Comparison of ENCODE assay signal across 1 cellular context in the genomic region with DNA sequence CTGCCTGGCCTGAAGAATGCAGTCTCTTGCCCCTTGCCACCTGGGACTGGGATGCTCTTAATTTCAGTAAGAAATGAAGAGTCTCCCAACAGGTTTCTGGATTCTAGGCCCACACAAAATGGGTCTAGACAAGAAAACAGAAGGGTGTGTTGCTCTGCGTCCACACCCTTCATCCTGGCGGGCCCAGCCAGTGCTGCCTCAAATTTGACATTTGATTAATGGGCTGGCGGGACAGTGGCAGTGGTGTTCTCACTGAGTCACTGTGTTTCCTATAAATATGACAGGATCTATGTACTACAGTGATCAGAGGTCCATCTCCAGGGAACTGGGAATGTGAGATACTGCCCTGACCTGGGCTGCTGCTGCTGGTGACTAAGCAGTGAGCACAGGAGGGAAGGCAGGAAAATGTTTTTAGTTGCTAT.
A peak's percentile ranks its signal among the peaks of the same experiment; 100 is the strongest.
TF ChIP-seq lines count a peak whose summit lies in the region.

No MANE protein-coding gene starts in this region.

TF ChIP-seq in HepG2, 621 proteins besides CTCF, POLR2A, EP300 and RAD21 (continued from another document and continues in another):
- TF ChIP-seq, protein P1, sequence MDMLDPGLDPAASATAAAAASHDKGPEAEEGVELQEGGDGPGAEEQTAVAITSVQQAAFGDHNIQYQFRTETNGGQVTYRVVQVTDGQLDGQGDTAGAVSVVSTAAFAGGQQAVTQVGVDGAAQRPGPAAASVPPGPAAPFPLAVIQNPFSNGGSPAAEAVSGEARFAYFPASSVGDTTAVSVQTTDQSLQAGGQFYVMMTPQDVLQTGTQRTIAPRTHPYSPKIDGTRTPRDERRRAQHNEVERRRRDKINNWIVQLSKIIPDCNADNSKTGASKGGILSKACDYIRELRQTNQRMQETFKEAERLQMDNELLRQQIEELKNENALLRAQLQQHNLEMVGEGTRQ (IDR thresholded peaks at IDR 0.05; ENCODE audit: low read depth, low read length), result no peak
- TF ChIP-seq, protein P1 (CRISPR knock-in tag; IDR thresholded peaks at IDR 0.05; ENCODE audit: borderline replicate concordance), result no peak
- no peak for TF ChIP-seq RELA (CRISPR knock-in tag; IDR thresholded peaks at IDR 0.05)
- TF ChIP-seq ZMAT3 (CRISPR knock-in tag; conservative IDR thresholded peaks at IDR 0.05), result no peak
- TF ChIP-seq, protein P2, sequence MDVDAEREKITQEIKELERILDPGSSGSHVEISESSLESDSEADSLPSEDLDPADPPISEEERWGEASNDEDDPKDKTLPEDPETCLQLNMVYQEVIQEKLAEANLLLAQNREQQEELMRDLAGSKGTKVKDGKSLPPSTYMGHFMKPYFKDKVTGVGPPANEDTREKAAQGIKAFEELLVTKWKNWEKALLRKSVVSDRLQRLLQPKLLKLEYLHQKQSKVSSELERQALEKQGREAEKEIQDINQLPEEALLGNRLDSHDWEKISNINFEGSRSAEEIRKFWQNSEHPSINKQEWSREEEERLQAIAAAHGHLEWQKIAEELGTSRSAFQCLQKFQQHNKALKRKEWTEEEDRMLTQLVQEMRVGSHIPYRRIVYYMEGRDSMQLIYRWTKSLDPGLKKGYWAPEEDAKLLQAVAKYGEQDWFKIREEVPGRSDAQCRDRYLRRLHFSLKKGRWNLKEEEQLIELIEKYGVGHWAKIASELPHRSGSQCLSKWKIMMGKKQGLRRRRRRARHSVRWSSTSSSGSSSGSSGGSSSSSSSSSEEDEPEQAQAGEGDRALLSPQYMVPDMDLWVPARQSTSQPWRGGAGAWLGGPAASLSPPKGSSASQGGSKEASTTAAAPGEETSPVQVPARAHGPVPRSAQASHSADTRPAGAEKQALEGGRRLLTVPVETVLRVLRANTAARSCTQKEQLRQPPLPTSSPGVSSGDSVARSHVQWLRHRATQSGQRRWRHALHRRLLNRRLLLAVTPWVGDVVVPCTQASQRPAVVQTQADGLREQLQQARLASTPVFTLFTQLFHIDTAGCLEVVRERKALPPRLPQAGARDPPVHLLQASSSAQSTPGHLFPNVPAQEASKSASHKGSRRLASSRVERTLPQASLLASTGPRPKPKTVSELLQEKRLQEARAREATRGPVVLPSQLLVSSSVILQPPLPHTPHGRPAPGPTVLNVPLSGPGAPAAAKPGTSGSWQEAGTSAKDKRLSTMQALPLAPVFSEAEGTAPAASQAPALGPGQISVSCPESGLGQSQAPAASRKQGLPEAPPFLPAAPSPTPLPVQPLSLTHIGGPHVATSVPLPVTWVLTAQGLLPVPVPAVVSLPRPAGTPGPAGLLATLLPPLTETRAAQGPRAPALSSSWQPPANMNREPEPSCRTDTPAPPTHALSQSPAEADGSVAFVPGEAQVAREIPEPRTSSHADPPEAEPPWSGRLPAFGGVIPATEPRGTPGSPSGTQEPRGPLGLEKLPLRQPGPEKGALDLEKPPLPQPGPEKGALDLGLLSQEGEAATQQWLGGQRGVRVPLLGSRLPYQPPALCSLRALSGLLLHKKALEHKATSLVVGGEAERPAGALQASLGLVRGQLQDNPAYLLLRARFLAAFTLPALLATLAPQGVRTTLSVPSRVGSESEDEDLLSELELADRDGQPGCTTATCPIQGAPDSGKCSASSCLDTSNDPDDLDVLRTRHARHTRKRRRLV (CRISPR knock-in tag; IDR thresholded peaks at IDR 0.05), result no peak
- TF ChIP-seq, protein P3, sequence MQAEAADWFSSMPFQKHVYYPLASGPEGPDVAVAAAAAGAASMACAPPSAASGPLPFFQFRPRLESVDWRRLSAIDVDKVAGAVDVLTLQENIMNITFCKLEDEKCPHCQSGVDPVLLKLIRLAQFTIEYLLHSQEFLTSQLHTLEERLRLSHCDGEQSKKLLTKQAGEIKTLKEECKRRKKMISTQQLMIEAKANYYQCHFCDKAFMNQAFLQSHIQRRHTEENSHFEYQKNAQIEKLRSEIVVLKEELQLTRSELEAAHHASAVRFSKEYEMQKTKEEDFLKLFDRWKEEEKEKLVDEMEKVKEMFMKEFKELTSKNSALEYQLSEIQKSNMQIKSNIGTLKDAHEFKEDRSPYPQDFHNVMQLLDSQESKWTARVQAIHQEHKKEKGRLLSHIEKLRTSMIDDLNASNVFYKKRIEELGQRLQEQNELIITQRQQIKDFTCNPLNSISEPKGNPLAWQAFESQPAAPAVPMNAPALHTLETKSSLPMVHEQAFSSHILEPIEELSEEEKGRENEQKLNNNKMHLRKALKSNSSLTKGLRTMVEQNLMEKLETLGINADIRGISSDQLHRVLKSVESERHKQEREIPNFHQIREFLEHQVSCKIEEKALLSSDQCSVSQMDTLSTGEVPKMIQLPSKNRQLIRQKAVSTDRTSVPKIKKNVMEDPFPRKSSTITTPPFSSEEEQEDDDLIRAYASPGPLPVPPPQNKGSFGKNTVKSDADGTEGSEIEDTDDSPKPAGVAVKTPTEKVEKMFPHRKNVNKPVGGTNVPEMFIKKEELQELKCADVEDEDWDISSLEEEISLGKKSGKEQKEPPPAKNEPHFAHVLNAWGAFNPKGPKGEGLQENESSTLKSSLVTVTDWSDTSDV (CRISPR knock-in tag; IDR thresholded peaks at IDR 0.05), result 0 out of 2 replicates have a peak, but pooled peaks have one; percentile 1
- TF ChIP-seq ZFP82 (CRISPR knock-in tag; IDR thresholded peaks at IDR 0.05; ENCODE audit: borderline replicate concordance), result no peak
- TF ChIP-seq ZNF292 (CRISPR knock-in tag; IDR thresholded peaks at IDR 0.05; ENCODE audit: borderline replicate concordance, low read depth), result 0 out of 2 replicates have a peak, but pooled peaks have one; percentile 9
- TF ChIP-seq PCBP1 (IDR thresholded peaks at IDR 0.05; ENCODE audit: borderline replicate concordance, low read depth, low read length), result no peak
- TF ChIP-seq SP2 (CRISPR knock-in tag; IDR thresholded peaks at IDR 0.05), result no peak
- TF ChIP-seq ZNF329 (CRISPR knock-in tag; IDR thresholded peaks at IDR 0.05; ENCODE audit: low read depth), result no peak
- TF ChIP-seq, protein P4, sequence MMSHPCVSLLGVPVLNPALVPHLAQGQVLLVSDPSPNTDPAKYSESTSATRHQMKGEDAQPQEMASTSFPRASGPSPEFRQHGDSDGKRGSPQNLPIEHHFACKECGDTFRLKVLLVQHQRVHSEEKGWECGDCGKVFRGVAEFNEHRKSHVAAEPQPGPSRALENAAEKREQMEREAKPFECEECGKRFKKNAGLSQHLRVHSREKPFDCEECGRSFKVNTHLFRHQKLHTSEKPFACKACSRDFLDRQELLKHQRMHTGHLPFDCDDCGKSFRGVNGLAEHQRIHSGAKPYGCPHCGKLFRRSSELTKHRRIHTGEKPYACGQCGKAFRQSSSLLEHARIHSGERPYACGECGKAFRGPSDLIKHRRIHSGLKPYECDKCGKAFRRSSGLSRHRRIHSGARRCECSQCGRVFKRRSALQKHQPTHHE (CRISPR knock-in tag; IDR thresholded peaks at IDR 0.05; ENCODE audit: borderline replicate concordance), result peak; percentile 42; the same call in 1 of the 2 replicates
- TF ChIP-seq, protein P5, sequence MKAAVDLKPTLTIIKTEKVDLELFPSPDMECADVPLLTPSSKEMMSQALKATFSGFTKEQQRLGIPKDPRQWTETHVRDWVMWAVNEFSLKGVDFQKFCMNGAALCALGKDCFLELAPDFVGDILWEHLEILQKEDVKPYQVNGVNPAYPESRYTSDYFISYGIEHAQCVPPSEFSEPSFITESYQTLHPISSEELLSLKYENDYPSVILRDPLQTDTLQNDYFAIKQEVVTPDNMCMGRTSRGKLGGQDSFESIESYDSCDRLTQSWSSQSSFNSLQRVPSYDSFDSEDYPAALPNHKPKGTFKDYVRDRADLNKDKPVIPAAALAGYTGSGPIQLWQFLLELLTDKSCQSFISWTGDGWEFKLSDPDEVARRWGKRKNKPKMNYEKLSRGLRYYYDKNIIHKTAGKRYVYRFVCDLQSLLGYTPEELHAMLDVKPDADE (CRISPR knock-in tag; IDR thresholded peaks at IDR 0.05), result no peak
- TF ChIP-seq ZNF598 (CRISPR knock-in tag; IDR thresholded peaks at IDR 0.05; ENCODE audit: borderline replicate concordance), result no peak
- TF ChIP-seq, protein P6, sequence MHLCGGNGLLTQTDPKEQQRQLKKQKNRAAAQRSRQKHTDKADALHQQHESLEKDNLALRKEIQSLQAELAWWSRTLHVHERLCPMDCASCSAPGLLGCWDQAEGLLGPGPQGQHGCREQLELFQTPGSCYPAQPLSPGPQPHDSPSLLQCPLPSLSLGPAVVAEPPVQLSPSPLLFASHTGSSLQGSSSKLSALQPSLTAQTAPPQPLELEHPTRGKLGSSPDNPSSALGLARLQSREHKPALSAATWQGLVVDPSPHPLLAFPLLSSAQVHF (CRISPR knock-in tag; IDR thresholded peaks at IDR 0.05), result no peak
- no peak for TF ChIP-seq HHEX (CRISPR knock-in tag; IDR thresholded peaks at IDR 0.05)
- TF ChIP-seq RFX3 (CRISPR knock-in tag; IDR thresholded peaks at IDR 0.05), result no peak
- TF ChIP-seq FOXA1 (IDR thresholded peaks at IDR 0.05), result no peak
- no peak for TF ChIP-seq FOXA1 (CRISPR knock-in tag; IDR thresholded peaks at IDR 0.05)
- TF ChIP-seq, protein P7, sequence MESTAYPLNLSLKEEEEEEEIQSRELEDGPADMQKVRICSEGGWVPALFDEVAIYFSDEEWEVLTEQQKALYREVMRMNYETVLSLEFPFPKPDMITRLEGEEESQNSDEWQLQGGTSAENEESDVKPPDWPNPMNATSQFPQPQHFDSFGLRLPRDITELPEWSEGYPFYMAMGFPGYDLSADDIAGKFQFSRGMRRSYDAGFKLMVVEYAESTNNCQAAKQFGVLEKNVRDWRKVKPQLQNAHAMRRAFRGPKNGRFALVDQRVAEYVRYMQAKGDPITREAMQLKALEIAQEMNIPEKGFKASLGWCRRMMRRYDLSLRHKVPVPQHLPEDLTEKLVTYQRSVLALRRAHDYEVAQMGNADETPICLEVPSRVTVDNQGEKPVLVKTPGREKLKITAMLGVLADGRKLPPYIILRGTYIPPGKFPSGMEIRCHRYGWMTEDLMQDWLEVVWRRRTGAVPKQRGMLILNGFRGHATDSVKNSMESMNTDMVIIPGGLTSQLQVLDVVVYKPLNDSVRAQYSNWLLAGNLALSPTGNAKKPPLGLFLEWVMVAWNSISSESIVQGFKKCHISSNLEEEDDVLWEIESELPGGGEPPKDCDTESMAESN (CRISPR knock-in tag; conservative IDR thresholded peaks at IDR 0.05), result no peak
- no peak for TF ChIP-seq CHD4 (IDR thresholded peaks at IDR 0.05; ENCODE audit: borderline replicate concordance, low read length)
- TF ChIP-seq MAF1 (CRISPR knock-in tag; IDR thresholded peaks at IDR 0.05; ENCODE audit: borderline replicate concordance), result no peak; the same call in 1 of the 2 replicates
- TF ChIP-seq, protein P8, sequence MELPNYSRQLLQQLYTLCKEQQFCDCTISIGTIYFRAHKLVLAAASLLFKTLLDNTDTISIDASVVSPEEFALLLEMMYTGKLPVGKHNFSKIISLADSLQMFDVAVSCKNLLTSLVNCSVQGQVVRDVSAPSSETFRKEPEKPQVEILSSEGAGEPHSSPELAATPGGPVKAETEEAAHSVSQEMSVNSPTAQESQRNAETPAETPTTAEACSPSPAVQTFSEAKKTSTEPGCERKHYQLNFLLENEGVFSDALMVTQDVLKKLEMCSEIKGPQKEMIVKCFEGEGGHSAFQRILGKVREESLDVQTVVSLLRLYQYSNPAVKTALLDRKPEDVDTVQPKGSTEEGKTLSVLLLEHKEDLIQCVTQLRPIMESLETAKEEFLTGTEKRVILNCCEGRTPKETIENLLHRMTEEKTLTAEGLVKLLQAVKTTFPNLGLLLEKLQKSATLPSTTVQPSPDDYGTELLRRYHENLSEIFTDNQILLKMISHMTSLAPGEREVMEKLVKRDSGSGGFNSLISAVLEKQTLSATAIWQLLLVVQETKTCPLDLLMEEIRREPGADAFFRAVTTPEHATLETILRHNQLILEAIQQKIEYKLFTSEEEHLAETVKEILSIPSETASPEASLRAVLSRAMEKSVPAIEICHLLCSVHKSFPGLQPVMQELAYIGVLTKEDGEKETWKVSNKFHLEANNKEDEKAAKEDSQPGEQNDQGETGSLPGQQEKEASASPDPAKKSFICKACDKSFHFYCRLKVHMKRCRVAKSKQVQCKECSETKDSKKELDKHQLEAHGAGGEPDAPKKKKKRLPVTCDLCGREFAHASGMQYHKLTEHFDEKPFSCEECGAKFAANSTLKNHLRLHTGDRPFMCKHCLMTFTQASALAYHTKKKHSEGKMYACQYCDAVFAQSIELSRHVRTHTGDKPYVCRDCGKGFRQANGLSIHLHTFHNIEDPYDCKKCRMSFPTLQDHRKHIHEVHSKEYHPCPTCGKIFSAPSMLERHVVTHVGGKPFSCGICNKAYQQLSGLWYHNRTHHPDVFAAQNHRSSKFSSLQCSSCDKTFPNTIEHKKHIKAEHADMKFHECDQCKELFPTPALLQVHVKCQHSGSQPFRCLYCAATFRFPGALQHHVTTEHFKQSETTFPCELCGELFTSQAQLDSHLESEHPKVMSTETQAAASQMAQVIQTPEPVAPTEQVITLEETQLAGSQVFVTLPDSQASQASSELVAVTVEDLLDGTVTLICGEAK (IDR thresholded peaks at IDR 0.05), result no peak
- TF ChIP-seq, protein P8 (CRISPR knock-in tag; IDR thresholded peaks at IDR 0.05), result peak; percentile 43; the same call in 1 of the 2 replicates
- TF ChIP-seq ZNF251 (CRISPR knock-in tag; IDR thresholded peaks at IDR 0.05), result no peak
- TF ChIP-seq TOE1 (CRISPR knock-in tag; IDR thresholded peaks at IDR 0.05), result no peak
- no peak for TF ChIP-seq MXD4 (CRISPR knock-in tag; IDR thresholded peaks at IDR 0.05)
- 0 out of 2 replicates have a peak, but pooled peaks have one; percentile 59 for TF ChIP-seq NRL (CRISPR knock-in tag; IDR thresholded peaks at IDR 0.05; ENCODE audit: borderline replicate concordance)
